In the genomic region with DNA sequence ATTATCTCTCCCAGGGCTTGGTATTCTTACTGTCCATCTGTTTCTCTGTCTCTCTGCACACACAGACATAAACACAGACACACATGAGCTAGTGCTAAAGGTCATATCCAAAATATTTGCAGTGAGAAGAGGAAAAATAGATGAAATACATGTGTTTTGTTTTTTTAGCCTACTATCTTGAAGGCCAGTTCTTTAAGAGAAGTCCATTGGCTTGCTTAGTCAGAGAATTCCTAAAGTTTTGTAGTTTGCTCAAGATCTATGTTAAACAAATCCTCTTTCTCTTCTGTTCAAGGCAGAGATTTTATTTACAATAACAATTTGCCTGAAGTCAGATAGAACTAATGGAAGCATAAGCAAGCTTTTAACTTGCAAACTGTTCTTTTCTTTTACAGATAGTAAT, we compare ENCODE assay signal across 24 cellular contexts.
"Had no signal": no experiment of that assay in that cellular context is flagged by ENCODE, and none has a peak within 500 bp of the region (broad histone marks: within the 10 kb centered on the region; RNA-seq: fewer than 3 reads in every experiment).

No MANE protein-coding gene starts in this region.

- H3K4me1 ChIP-seq: body of pancreas, left ventricle myocardium inferior, pancreas, psoas muscle, right atrium auricular region had no signal

- H3K9me3 ChIP-seq: body of pancreas, esophagus muscularis mucosa, left ventricle myocardium inferior, pancreas, psoas muscle, right atrium auricular region, tibial nerve had no signal

- FAIRE-seq: pancreas had no signal

- H3K4me3 ChIP-seq: body of pancreas, esophagus muscularis mucosa, left ventricle myocardium inferior, pancreas, psoas muscle, right atrium auricular region, tibial nerve had no signal

- H3K27ac ChIP-seq: body of pancreas, esophagus muscularis mucosa, left ventricle myocardium inferior, pancreas, psoas muscle, right atrium auricular region, tibial nerve had no signal

- DNase-seq: activated B cell treated with CpG ODN at 0.5 μM for 24 hours; activated CD4-positive, alpha-beta T cell treated with anti-CD3 and anti-CD28 coated beads for 36 hours; activated CD4-positive, alpha-beta T cell treated with anti-CD3 and anti-CD28 coated beads, Interleukin-2, amount 50 U/mL, for 4 hours; activated CD8-positive, alpha-beta memory T cell treated with anti-CD3 and anti-CD28 coated beads for 24 hours; activated CD8-positive, alpha-beta memory T cell treated with anti-CD3 and anti-CD28 coated beads, Interleukin-2, amount 50 U/mL, for 48 hours; activated effector memory CD4-positive, alpha-beta T cell treated with Interleukin-2 at 50 U/mL for 16 hours; activated naive CD4-positive, alpha-beta T cell treated with anti-CD3 and anti-CD28 coated beads for 36 hours; activated naive CD8-positive, alpha-beta T cell treated with anti-CD3 and anti-CD28 coated beads, Interleukin-2, amount 10 ng/mL, durations not matched to agents 7 days and 5 days; activated T-cell treated with anti-CD3 and anti-CD28 coated beads, Interleukin-2, amount 50 U/mL, for 48 hours; amygdala; body of pancreas; effector memory CD8-positive, alpha-beta T cell; foreskin fibroblast; left ventricle myocardium inferior; mammary epithelial cell; nephron progenitor cell; pancreas; psoas muscle; stimulated activated CD4-positive, alpha-beta T cell treated with anti-CD3 and anti-CD28 coated beads, Interleukin-2, amount 100 ng/mL, for 24 hours; stimulated activated naive CD8-positive, alpha-beta T cell treated with anti-CD3 and anti-CD28 coated beads, Interleukin-15, amount 100 ng/mL, for 72 hours had no signal

- ATAC-seq: activated CD4-positive, alpha-beta T cell treated with anti-CD3 and anti-CD28 coated beads for 36 hours; body of pancreas; effector memory CD8-positive, alpha-beta T cell; pancreas; psoas muscle; stimulated activated effector memory CD8-positive, alpha-beta T cell treated with anti-CD3 and anti-CD28 coated beads, Interleukin-12 subunit alpha, Interleukin-12 subunit beta, amount 100 ng/mL, for 72 hours; stimulated activated naive CD8-positive, alpha-beta T cell treated with anti-CD3 and anti-CD28 coated beads, Interleukin-15, amount 100 ng/mL, for 72 hours had no signal

- H3K27ac Mint-ChIP-seq: activated B cell treated with CpG ODN at 0.5 μM for 24 hours; activated CD4-positive, alpha-beta T cell treated with anti-CD3 and anti-CD28 coated beads for 36 hours; activated naive CD4-positive, alpha-beta T cell treated with anti-CD3 and anti-CD28 coated beads for 36 hours; activated naive CD8-positive, alpha-beta T cell treated with anti-CD3 and anti-CD28 coated beads, Interleukin-2, amount 10 ng/mL, durations not matched to agents 7 days and 5 days; effector memory CD8-positive, alpha-beta T cell; nephron progenitor cell; stimulated activated effector memory CD8-positive, alpha-beta T cell treated with anti-CD3 and anti-CD28 coated beads, Interleukin-12 subunit alpha, Interleukin-12 subunit beta, amount 100 ng/mL, for 72 hours; stimulated activated naive CD8-positive, alpha-beta T cell treated with anti-CD3 and anti-CD28 coated beads, Interleukin-15, amount 100 ng/mL, for 72 hours had no signal

- H3K9me3 Mint-ChIP-seq: activated B cell treated with CpG ODN at 0.5 μM for 24 hours; activated naive CD4-positive, alpha-beta T cell treated with anti-CD3 and anti-CD28 coated beads for 36 hours; activated naive CD8-positive, alpha-beta T cell treated with anti-CD3 and anti-CD28 coated beads, Interleukin-2, amount 10 ng/mL, durations not matched to agents 7 days and 5 days; effector memory CD8-positive, alpha-beta T cell; nephron progenitor cell; stimulated activated effector memory CD8-positive, alpha-beta T cell treated with anti-CD3 and anti-CD28 coated beads, Interleukin-12 subunit alpha, Interleukin-12 subunit beta, amount 100 ng/mL, for 72 hours; stimulated activated naive CD8-positive, alpha-beta T cell treated with anti-CD3 and anti-CD28 coated beads, Interleukin-15, amount 100 ng/mL, for 72 hours had no signal

- H3K27me3 Mint-ChIP-seq: activated B cell treated with CpG ODN at 0.5 μM for 24 hours; activated CD4-positive, alpha-beta T cell treated with anti-CD3 and anti-CD28 coated beads for 36 hours; activated naive CD8-positive, alpha-beta T cell treated with anti-CD3 and anti-CD28 coated beads, Interleukin-2, amount 10 ng/mL, durations not matched to agents 7 days and 5 days; effector memory CD8-positive, alpha-beta T cell had no signal

- H3K36me3 ChIP-seq: esophagus muscularis mucosa, left ventricle myocardium inferior, pancreas, right atrium auricular region, tibial nerve had no signal

- H3K4me1 Mint-ChIP-seq: activated naive CD8-positive, alpha-beta T cell treated with anti-CD3 and anti-CD28 coated beads, Interleukin-2, amount 10 ng/mL, durations not matched to agents 7 days and 5 days had no signal

- H3K27me3 ChIP-seq: body of pancreas, esophagus muscularis mucosa, pancreas, right atrium auricular region, tibial nerve had no signal

- H3K36me3 Mint-ChIP-seq: activated naive CD8-positive, alpha-beta T cell treated with anti-CD3 and anti-CD28 coated beads, Interleukin-2, amount 10 ng/mL, durations not matched to agents 7 days and 5 days; stimulated activated effector memory CD8-positive, alpha-beta T cell treated with anti-CD3 and anti-CD28 coated beads, Interleukin-12 subunit alpha, Interleukin-12 subunit beta, amount 100 ng/mL, for 72 hours had no signal

- H3K4me3 Mint-ChIP-seq: activated B cell treated with CpG ODN at 0.5 μM for 24 hours; activated CD4-positive, alpha-beta T cell treated with anti-CD3 and anti-CD28 coated beads for 36 hours; activated naive CD4-positive, alpha-beta T cell treated with anti-CD3 and anti-CD28 coated beads for 36 hours; activated naive CD8-positive, alpha-beta T cell treated with anti-CD3 and anti-CD28 coated beads, Interleukin-2, amount 10 ng/mL, durations not matched to agents 7 days and 5 days; effector memory CD8-positive, alpha-beta T cell; nephron progenitor cell; stimulated activated effector memory CD8-positive, alpha-beta T cell treated with anti-CD3 and anti-CD28 coated beads, Interleukin-12 subunit alpha, Interleukin-12 subunit beta, amount 100 ng/mL, for 72 hours; stimulated activated naive CD8-positive, alpha-beta T cell treated with anti-CD3 and anti-CD28 coated beads, Interleukin-15, amount 100 ng/mL, for 72 hours had no signal
